ENCODE assay signal across 8 cellular contexts in the genomic region with DNA sequence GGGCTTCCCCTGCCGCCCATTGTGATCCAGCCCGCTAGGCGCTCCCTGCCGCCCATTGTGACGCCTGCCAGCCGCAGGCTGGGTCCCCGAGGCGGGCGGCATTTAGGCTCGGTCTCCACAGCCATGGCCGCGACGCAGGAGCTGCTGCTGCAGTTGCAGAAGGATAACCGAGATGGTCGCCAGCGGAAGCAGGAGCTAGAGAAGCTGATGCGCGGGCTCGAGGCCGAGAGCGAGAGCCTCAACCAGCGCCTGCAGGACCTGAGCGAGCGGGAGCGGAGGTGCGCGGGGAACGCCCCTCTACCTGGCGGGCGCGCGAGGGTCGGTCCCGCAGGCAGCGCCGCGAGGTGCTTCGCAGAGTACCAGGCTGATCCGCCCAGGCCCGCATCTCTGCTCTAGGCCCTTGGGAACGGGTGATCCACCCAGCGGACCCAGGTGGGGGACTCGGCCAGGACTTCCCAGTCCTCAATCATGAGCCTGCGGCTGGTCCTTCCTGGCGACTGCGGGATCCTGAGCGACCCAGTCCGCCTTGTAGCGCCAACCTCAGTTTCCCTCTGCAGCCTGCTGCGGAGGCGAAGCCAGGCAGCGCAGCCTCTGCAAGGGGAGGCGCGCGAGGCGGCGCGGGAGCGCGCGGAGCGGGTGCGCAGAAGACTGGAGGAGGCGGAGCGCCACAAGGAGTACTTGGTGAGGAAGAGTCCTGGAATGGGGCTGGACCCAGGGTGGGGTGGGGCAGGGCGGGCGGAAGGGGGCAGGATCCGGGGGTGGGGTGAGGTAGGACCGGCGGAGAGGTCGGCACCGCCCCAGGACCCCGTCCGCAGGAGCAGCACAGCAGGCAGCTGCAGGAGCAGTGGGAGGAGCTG. TPM values are rescaled to one million over a fixed set of nuclear protein-coding genes. Genes with fewer than 3 reads are reported as not detected.
DNase-seq lines count a peak whose midpoint lies in the region; ATAC-seq and TF ChIP-seq lines count a peak whose summit lies in the region.
"Not testable (repeated sequence)": the region's sequence is repeated elsewhere in the genome, so short reads cannot be mapped to it uniquely, and the experiment has no call there.

A gene (plus strand): TSS at position 51 of the 857 bp plus-strand sequence. CDS start 73 bp downstream, at position 124.

- TF ChIP-seq CTCF in A673 (conservative IDR thresholded peaks at IDR 0.05; ENCODE audit: low read depth, low read length); Peyer's patch (IDR thresholded peaks at IDR 0.05); esophagus squamous epithelium (IDR thresholded peaks at IDR 0.05): not testable (repeated sequence)

- not testable (repeated sequence) for H3K27ac ChIP-seq in A673 (ENCODE audit: low read depth, low read length, poor library complexity, severe bottlenecking); mesodermal cell (ENCODE audit: low read depth, low read length, severe bottlenecking); skeletal muscle tissue (ENCODE audit: low read depth, low read length)
- peak within 1 kb of the TSS; percentile 71 to 86 (median 81) for H3K27ac ChIP-seq in Peyer's patch
- peak within 1 kb of the TSS; percentile 66 to 82 (median 80) for H3K27ac ChIP-seq in esophagus squamous epithelium

- ATAC-seq in GM18870 (IDR thresholded peaks at IDR 0.05; ENCODE audit: unreplicated experiment) (peak; percentile 19), HG02973 (IDR thresholded peaks at IDR 0.05; ENCODE audit: unreplicated experiment) (peak; percentile 21)

- not testable (repeated sequence) for H3K27me3 ChIP-seq in A673 (replicated peaks; ENCODE audit: insufficient read depth, low read depth, low read length, poor library complexity); Peyer's patch; adipocyte (replicated peaks; ENCODE audit: control insufficient read depth, insufficient read depth, low read length); esophagus squamous epithelium; skeletal muscle tissue (ENCODE audit: control insufficient read depth in 3 of 3, insufficient read depth in 3 of 3, low read length in 3 of 3)

- H3K9ac ChIP-seq in adipocyte (ENCODE audit: low read length); skeletal muscle tissue (ENCODE audit: low read depth in 1 of 3, low read length in 3 of 3): not testable (repeated sequence)

- CTCF ChIA-PET in A673 (lab: Charles Lee) = not testable (repeated sequence)

- peak within 1 kb of the TSS; percentile 35 for H3K4me3 ChIP-seq in A673 (ENCODE audit: low read depth, low read length, poor library complexity, severe bottlenecking)
- H3K4me3 ChIP-seq in Peyer's patch = peak within 1 kb of the TSS; percentile 27 to 52 (median 40)
- H3K4me3 ChIP-seq in adipocyte (ENCODE audit: low read length) = peak within 1 kb of the TSS; percentile 58
- peak within 1 kb of the TSS; percentile 19 to 63 (median 46) for H3K4me3 ChIP-seq in esophagus squamous epithelium
- H3K4me3 ChIP-seq in mesodermal cell (ENCODE audit: extremely low read depth, insufficient read depth, low read length, poor library complexity, severe bottlenecking) = peak within 1 kb of the TSS; percentile 23
- peak within 1 kb of the TSS; percentile 30 to 63 (median 36) for H3K4me3 ChIP-seq in skeletal muscle tissue (ENCODE audit: low read length in 3 of 3)

- WGBS in esophagus squamous epithelium, 2 donors = no CpG with 5 or more reads among the region's 74 CpGs
- no CpG with 5 or more reads among the region's 74 CpGs for WGBS in mesodermal cell (ENCODE audit: insufficient coverage in 2 of 2), 2 experiments

- intact Hi-C loops in A673 (cut with micrococcal nuclease; ENCODE audit: unreplicated experiment); esophagus squamous epithelium (cut with DNase I): not testable (repeated sequence)

- BruUV-seq in A673 (replicated peaks; lab: Mats Ljungman, UMichigan) = not testable (repeated sequence)

- not testable (repeated sequence) for H3K36me3 ChIP-seq in A673 (ENCODE audit: insufficient read depth, low read length, poor library complexity, severe bottlenecking); Peyer's patch; adipocyte (ENCODE audit: control insufficient read depth, insufficient read depth, low read length, severe bottlenecking); esophagus squamous epithelium; mesodermal cell (ENCODE audit: control insufficient read depth, insufficient read depth, low read length); skeletal muscle tissue (ENCODE audit: control insufficient read depth in 3 of 3, insufficient read depth in 3 of 3, low read length in 3 of 3)

- TF ChIP-seq POLR2A in Peyer's patch (IDR thresholded peaks at IDR 0.05); esophagus squamous epithelium (IDR thresholded peaks at IDR 0.05): not testable (repeated sequence)

- H3K9me3 ChIP-seq in A673 (ENCODE audit: low read depth, low read length, poor library complexity, severe bottlenecking); Peyer's patch; adipocyte (ENCODE audit: control insufficient read depth, low read length); esophagus squamous epithelium; mesodermal cell (ENCODE audit: control insufficient read depth, low read length); skeletal muscle tissue (ENCODE audit: control insufficient read depth in 3 of 3, low read length in 3 of 3): not testable (repeated sequence)

- POLR2A ChIA-PET in A673 (lab: Charles Lee; ENCODE audit: low non-redundant PET) = not testable (repeated sequence)

- not testable (repeated sequence) for DNase-seq in A673 (ENCODE audit: low spot score); Peyer's patch; adipocyte (ENCODE audit: low read depth); esophagus squamous epithelium (lab: John Stamatoyannopoulos, UW)

- H3K4me1 ChIP-seq in A673 (ENCODE audit: insufficient read depth, low read length, poor library complexity, severe bottlenecking); Peyer's patch; adipocyte (ENCODE audit: control insufficient read depth, insufficient read depth, low read length); esophagus squamous epithelium; mesodermal cell (ENCODE audit: control insufficient read depth, insufficient read depth, low read length, poor library complexity, severe bottlenecking); skeletal muscle tissue (ENCODE audit: control insufficient read depth in 3 of 3, insufficient read depth in 3 of 3, low read length in 3 of 3): not testable (repeated sequence)

RNA-seq across cellular contexts. Expression of the gene that starts here (rescaled TPM):
- 0.82 and 1.7 TPM in 2 replicates for total RNA-seq in A673 (2021)
- total RNA-seq in Peyer's patch = 10 to 100 TPM in 1 of 4 donors, 1 to 10 TPM in 2, under 1 TPM in 1; 0.83 to 14.5 (median 4.0) TPM
- total RNA-seq in esophagus squamous epithelium = 10 to 100 TPM in 1 of 4 donors, 1 to 10 TPM in 1, under 1 TPM in 2; 0.22 to 13.8 (median 4.7) TPM
- polyA plus RNA-seq in mesodermal cell (2013, experiment 1 of 2) = 2.2 TPM
- polyA plus RNA-seq in mesodermal cell (2013, experiment 2 of 2) = 0.56 TPM
- under 0.01 TPM for total RNA-seq in skeletal muscle tissue
